Comparison of ENCODE assay signal across 1 cellular context in genomic region chr7:142698429-142698828, GRCh38.
A peak's percentile ranks its signal among the peaks of the same experiment; 100 is the strongest.
TF ChIP-seq lines count a peak whose summit lies in the region.

No MANE protein-coding gene starts in this region.

TF ChIP-seq in K562, 482 proteins besides CTCF, POLR2A, EP300 and RAD21:
- no peak for TF ChIP-seq DDX20 (tag; IDR thresholded peaks at IDR 0.05; ENCODE audit: low read depth)
- TF ChIP-seq FOS (IDR thresholded peaks at IDR 0.05; ENCODE audit: extremely low read depth, insufficient read length), result no peak
- no peak for TF ChIP-seq ARHGAP35 (IDR thresholded peaks at IDR 0.05; ENCODE audit: partially characterized antibody)
- TF ChIP-seq ZNF561 (CRISPR knock-in tag; conservative IDR thresholded peaks at IDR 0.05), result no peak
- TF ChIP-seq, protein P1, sequence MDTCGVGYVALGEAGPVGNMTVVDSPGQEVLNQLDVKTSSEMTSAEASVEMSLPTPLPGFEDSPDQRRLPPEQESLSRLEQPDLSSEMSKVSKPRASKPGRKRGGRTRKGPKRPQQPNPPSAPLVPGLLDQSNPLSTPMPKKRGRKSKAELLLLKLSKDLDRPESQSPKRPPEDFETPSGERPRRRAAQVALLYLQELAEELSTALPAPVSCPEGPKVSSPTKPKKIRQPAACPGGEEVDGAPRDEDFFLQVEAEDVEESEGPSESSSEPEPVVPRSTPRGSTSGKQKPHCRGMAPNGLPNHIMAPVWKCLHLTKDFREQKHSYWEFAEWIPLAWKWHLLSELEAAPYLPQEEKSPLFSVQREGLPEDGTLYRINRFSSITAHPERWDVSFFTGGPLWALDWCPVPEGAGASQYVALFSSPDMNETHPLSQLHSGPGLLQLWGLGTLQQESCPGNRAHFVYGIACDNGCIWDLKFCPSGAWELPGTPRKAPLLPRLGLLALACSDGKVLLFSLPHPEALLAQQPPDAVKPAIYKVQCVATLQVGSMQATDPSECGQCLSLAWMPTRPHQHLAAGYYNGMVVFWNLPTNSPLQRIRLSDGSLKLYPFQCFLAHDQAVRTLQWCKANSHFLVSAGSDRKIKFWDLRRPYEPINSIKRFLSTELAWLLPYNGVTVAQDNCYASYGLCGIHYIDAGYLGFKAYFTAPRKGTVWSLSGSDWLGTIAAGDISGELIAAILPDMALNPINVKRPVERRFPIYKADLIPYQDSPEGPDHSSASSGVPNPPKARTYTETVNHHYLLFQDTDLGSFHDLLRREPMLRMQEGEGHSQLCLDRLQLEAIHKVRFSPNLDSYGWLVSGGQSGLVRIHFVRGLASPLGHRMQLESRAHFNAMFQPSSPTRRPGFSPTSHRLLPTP (IDR thresholded peaks at IDR 0.05; ENCODE audit: borderline replicate concordance, extremely low read depth, insufficient read length), result no peak
- TF ChIP-seq KAT8 (IDR thresholded peaks at IDR 0.05; ENCODE audit: low read depth), result no peak
- TF ChIP-seq FOSL1 (tag; conservative IDR thresholded peaks at IDR 0.05), result peak; percentile 75; the same call in 1 of the 2 replicates
- no peak for TF ChIP-seq FOXK2 (conservative IDR thresholded peaks at IDR 0.05 in 1 of 2, IDR thresholded peaks at IDR 0.05 in 1 of 2; ENCODE audit: low read depth in 2 of 2)
